In the genomic region with DNA sequence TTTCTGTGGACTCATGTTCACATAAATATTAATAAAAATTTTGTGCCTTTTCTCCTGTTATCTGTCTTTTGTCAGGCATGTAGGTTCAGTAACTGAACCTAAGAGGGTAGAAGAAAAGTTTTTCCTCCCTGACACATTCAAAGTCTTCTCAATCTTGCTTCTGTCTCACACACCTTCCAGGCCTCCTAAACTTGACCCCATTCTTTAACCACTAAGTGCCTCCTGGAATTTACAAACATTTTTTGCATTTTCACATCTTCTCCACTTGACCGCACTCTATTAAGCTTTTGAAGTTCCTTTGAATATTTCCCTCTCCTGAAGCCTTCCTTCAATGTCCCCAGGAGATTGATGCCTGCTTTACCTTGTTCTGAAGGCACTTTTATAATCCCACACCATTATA, we compare ENCODE assay signal across 14 cellular contexts.
DNase-seq lines count a peak whose midpoint lies in the region; ATAC-seq and TF ChIP-seq lines count a peak whose summit lies in the region.
"Had no signal": no experiment of that assay in that cellular context is flagged by ENCODE, and none has a peak within 500 bp of the region (broad histone marks: within the 10 kb centered on the region; RNA-seq: fewer than 3 reads in every experiment).

No MANE protein-coding gene starts in this region.

- H3K9me3 ChIP-seq in endodermal cell (ENCODE audit: control insufficient read depth, low read length) (peaks cover 16% of the 10 kb centered on the region), left lung (peaks cover 0 to 8% of the 10 kb centered on the region in 2 donors), A673 (ENCODE audit: low read depth, low read length, poor library complexity, severe bottlenecking) (no peaks in the 10 kb centered on the region), psoas muscle (peaks cover 4% of the 10 kb centered on the region)

- ATAC-seq in left lung, result peak; percentile 60
- ATAC-seq in GM21529 (IDR thresholded peaks at IDR 0.05; ENCODE audit: unreplicated experiment), result no peak
- ATAC-seq in psoas muscle, result no peak
- ATAC-seq: CD8-positive, alpha-beta T cell; GM23338 had no signal

- no TSS peak for BruUV-seq in A673 (replicated peaks; lab: Mats Ljungman, UMichigan)

- peaks cover 15% of the 10 kb centered on the region for H3K4me1 Mint-ChIP-seq in endodermal cell
- H3K4me1 Mint-ChIP-seq: CD14-positive monocyte, GM23338 had no signal

- H3K4me1 ChIP-seq in endodermal cell (ENCODE audit: control insufficient read depth, insufficient read depth, low read length), result peaks cover 3% of the 10 kb centered on the region
- no peaks in the 10 kb centered on the region for H3K4me1 ChIP-seq in left lung
- H3K4me1 ChIP-seq in A673 (ENCODE audit: insufficient read depth, low read length, poor library complexity, severe bottlenecking), result no peaks in the 10 kb centered on the region
- H3K4me1 ChIP-seq in psoas muscle, result no peaks in the 10 kb centered on the region

- H3K27ac Mint-ChIP-seq in endodermal cell, result no peak overlapping the region
- H3K27ac Mint-ChIP-seq: CD14-positive monocyte; CD8-positive, alpha-beta T cell; GM23338 had no signal

- H3K27ac ChIP-seq in endodermal cell (ENCODE audit: low read depth, low read length) (no peak overlapping the region), left lung (no peak overlapping the region), A673 (ENCODE audit: low read depth, low read length, poor library complexity, severe bottlenecking) (no peak overlapping the region), psoas muscle (no peak overlapping the region)
- H3K27ac ChIP-seq: BLaER1, HL-60 had no signal

- H3K9ac ChIP-seq in endodermal cell (ENCODE audit: extremely low read depth, low read length, poor library complexity, severe bottlenecking), result no peak overlapping the region
- H3K9ac ChIP-seq: BLaER1 had no signal

- H3K4me3 Mint-ChIP-seq in endodermal cell, result no peak overlapping the region
- H3K4me3 Mint-ChIP-seq: CD14-positive monocyte; CD8-positive, alpha-beta T cell; GM23338 had no signal

- intact Hi-C loops in left lung (cut with DNase I) (no loop called here), A673 (cut with micrococcal nuclease; ENCODE audit: unreplicated experiment) (no loop called here), psoas muscle (cut with DNase I) (no loop called here)

- H3K27me3 Mint-ChIP-seq in endodermal cell (ENCODE audit: insufficient read depth), result peaks cover 3% of the 10 kb centered on the region

- H3K4me3 ChIP-seq in endodermal cell (ENCODE audit: low read length), result peak overlapping the region; percentile 66
- no peak overlapping the region for H3K4me3 ChIP-seq in left lung
- H3K4me3 ChIP-seq in A673 (ENCODE audit: low read depth, low read length, poor library complexity, severe bottlenecking), result no peak overlapping the region
- H3K4me3 ChIP-seq in psoas muscle, result no peak overlapping the region
- H3K4me3 ChIP-seq: BLaER1, GM23338, K562 had no signal

- TF ChIP-seq CTCF in endodermal cell (conservative IDR thresholded peaks at IDR 0.05) (no peak), left lung (IDR thresholded peaks at IDR 0.05) (no peak), A673 (conservative IDR thresholded peaks at IDR 0.05; ENCODE audit: low read depth, low read length) (no peak), psoas muscle (IDR thresholded peaks at IDR 0.05) (no peak)

- CTCF ChIA-PET in A673 (lab: Charles Lee), result no interaction called here

- WGBS in endodermal cell (ENCODE audit: insufficient coverage in 1 of 2, insufficient read length in 1 of 2), 2 experiments, result 94 to 100% methylated on average over 1 of the region's 1 CpG
- 97 to 100% (median 97%) methylated on average over 1 of the region's 1 CpG for WGBS in psoas muscle, 3 donors

- DNase-seq in NCI-H1048 (lab: John Stamatoyannopoulos, UW) (peak; percentile 6), endodermal cell (no peak), left lung (no peak), renal cortical epithelial cell (ENCODE audit: low read depth) (peak; percentile 13), iPS-NIHi11 (ENCODE audit: low spot score) (no peak), A673 (ENCODE audit: low spot score) (no peak), psoas muscle (no peak)
- DNase-seq: CD8-positive, alpha-beta T cell had no signal

- H3K36me3 ChIP-seq in endodermal cell (ENCODE audit: control insufficient read depth, insufficient read depth, low read length), result no peaks in the 10 kb centered on the region
- no peaks in the 10 kb centered on the region for H3K36me3 ChIP-seq in left lung
- H3K36me3 ChIP-seq in A673 (ENCODE audit: insufficient read depth, low read length, poor library complexity, severe bottlenecking), result no peaks in the 10 kb centered on the region
- H3K36me3 ChIP-seq in psoas muscle (ENCODE audit: insufficient read depth in 1 of 2, low read depth in 1 of 2), result no peaks in the 10 kb centered on the region
- H3K36me3 ChIP-seq: BLaER1 had no signal

- no peaks in the 10 kb centered on the region for H3K36me3 Mint-ChIP-seq in endodermal cell (ENCODE audit: low read depth)
- H3K36me3 Mint-ChIP-seq: CD14-positive monocyte; CD8-positive, alpha-beta T cell had no signal

- POLR2A ChIA-PET in A673 (lab: Charles Lee; ENCODE audit: low non-redundant PET), result no interaction called here

- H3K27me3 ChIP-seq in endodermal cell (ENCODE audit: control insufficient read depth, insufficient read depth, low read length, poor library complexity, severe bottlenecking), result no peaks in the 10 kb centered on the region
- H3K27me3 ChIP-seq in left lung, result no peaks in the 10 kb centered on the region
- peaks cover 21% of the 10 kb centered on the region for H3K27me3 ChIP-seq in A673 (replicated peaks; ENCODE audit: insufficient read depth, low read depth, low read length, poor library complexity)
- no peaks in the 10 kb centered on the region for H3K27me3 ChIP-seq in psoas muscle (ENCODE audit: insufficient read depth in 3 of 3, low read length in 2 of 3)
- H3K27me3 ChIP-seq: BLaER1 had no signal

- peaks cover 12% of the 10 kb centered on the region for H3K9me3 Mint-ChIP-seq in endodermal cell
- H3K9me3 Mint-ChIP-seq: CD8-positive, alpha-beta T cell had no signal

Comparison
In these comparisons a context has a peak if more than half of its experiments do, and no peak if none do; other contexts are left out.
1. DNase-seq: peak in NCI-H1048 (single experiment) and renal cortical epithelial cell (single experiment); none in endodermal cell (single experiment), left lung (0 of 2), iPS-NIHi11 (single experiment), A673 (single experiment) and psoas muscle (0 of 2).